Comparison of ENCODE assay signal across 8 cellular contexts in the genomic region with DNA sequence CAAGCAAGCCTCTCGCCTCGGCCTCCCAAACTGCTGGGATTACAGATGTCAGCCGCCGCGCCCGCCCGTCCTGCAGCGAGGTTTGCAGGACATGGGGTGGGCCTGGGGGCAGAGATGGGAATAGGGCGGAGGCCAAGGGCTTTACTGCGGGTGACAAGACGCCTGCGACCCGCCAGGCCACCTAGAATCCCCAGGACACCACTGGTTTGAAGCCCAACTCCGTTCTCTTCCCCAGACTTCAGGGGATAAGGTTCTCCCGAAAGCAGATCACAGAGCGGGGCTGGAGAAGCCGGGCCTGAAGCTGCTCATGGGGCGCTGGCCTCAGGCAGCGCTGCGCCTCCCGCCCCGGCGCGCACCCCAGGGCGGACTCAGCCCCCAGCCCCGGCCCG.
A peak's percentile ranks its signal among the peaks of the same experiment; 100 is the strongest.
DNase-seq lines count a peak whose midpoint lies in the region; FAIRE-seq and TF ChIP-seq lines count a peak whose summit lies in the region.

No MANE protein-coding gene starts in this region.

- H3K9ac ChIP-seq in mucosa of rectum (ENCODE audit: low read depth in 1 of 2, low read length in 2 of 2) = peak overlapping the region; percentile 81 to 84

- DNase-seq in activated T-cell treated with anti-CD3 and anti-CD28 coated beads, Interleukin-2, amount 50 U/mL, for 24 hours = no peak
- DNase-seq in activated T-cell treated with anti-CD3 and anti-CD28 coated beads, Interleukin-2, amount 50 U/mL, for 1 hour = no peak
- DNase-seq in choroid plexus epithelial cell (ENCODE audit: low read depth) = no peak
- no peak for DNase-seq in HTR-8/SVneo (ENCODE audit: insufficient read length, low spot score)
- no peak for DNase-seq in stimulated activated CD4-positive, alpha-beta T cell treated with anti-CD3 and anti-CD28 coated beads, Interleukin-4, amount 100 ng/mL, for 24 hours
- DNase-seq in 8988T = no peak

- no peak for TF ChIP-seq CTCF in choroid plexus epithelial cell (conservative IDR thresholded peaks at IDR 0.05; ENCODE audit: low read depth, low read length)

- H3K36me3 ChIP-seq in KOPT-K1 (ENCODE audit: insufficient read depth, low read length) (peaks cover 41% of the 10 kb centered on the region), mucosa of rectum (ENCODE audit: control insufficient read depth in 2 of 2, insufficient read depth in 2 of 2, low read length in 2 of 2) (peaks cover 23 to 35% of the 10 kb centered on the region in 2 donors)

- no peaks in the 10 kb centered on the region for H3K27me3 ChIP-seq in mucosa of rectum (ENCODE audit: control insufficient read depth in 2 of 2, insufficient read depth in 2 of 2, low read length in 2 of 2)

- H3K4me3 Mint-ChIP-seq in activated T-cell treated with anti-CD3 and anti-CD28 coated beads, Interleukin-2, amount 50 U/mL, for 24 hours = peak overlapping the region; percentile 90

- no peaks in the 10 kb centered on the region for H3K27me3 Mint-ChIP-seq in activated T-cell treated with anti-CD3 and anti-CD28 coated beads, Interleukin-2, amount 50 U/mL, for 24 hours

- H3K9me3 ChIP-seq in KOPT-K1 (ENCODE audit: insufficient read depth, low read length, poor library complexity, severe bottlenecking) (no peaks in the 10 kb centered on the region), mucosa of rectum (ENCODE audit: control insufficient read depth in 2 of 2, low read length in 2 of 2) (no peaks in the 10 kb centered on the region)

- H3K9me3 Mint-ChIP-seq in activated T-cell treated with anti-CD3 and anti-CD28 coated beads, Interleukin-2, amount 50 U/mL, for 24 hours = no peaks in the 10 kb centered on the region

- peak overlapping the region; percentile 91 for H3K4me3 ChIP-seq in choroid plexus epithelial cell (ENCODE audit: low read depth, low read length)
- H3K4me3 ChIP-seq in mucosa of rectum (ENCODE audit: low read length in 2 of 2) = peak overlapping the region; percentile 90 to 96

- peaks cover 37 to 48% of the 10 kb centered on the region in 2 donors for H3K4me1 ChIP-seq in mucosa of rectum (ENCODE audit: control insufficient read depth in 2 of 2, insufficient read depth in 2 of 2, low read length in 2 of 2)

- H3K4me1 Mint-ChIP-seq in activated T-cell treated with anti-CD3 and anti-CD28 coated beads, Interleukin-2, amount 50 U/mL, for 24 hours (ENCODE audit: low read depth) = peaks cover 29% of the 10 kb centered on the region

- peak overlapping the region; percentile 88 for H3K27ac Mint-ChIP-seq in activated T-cell treated with anti-CD3 and anti-CD28 coated beads, Interleukin-2, amount 50 U/mL, for 24 hours

- no peak for FAIRE-seq in HTR-8/SVneo (lab: Jason Lieb, UNC)

- H3K27ac ChIP-seq in KOPT-K1 (ENCODE audit: low read depth, low read length, poor library complexity, severe bottlenecking) (peak overlapping the region; percentile 93), mucosa of rectum (ENCODE audit: low read depth in 2 of 2, low read length in 2 of 2) (peak overlapping the region; percentile 85 to 87)

- H3K36me3 Mint-ChIP-seq in activated T-cell treated with anti-CD3 and anti-CD28 coated beads, Interleukin-2, amount 50 U/mL, for 24 hours (ENCODE audit: low read depth) = peaks cover 48% of the 10 kb centered on the region
